In genomic region chr20:57390604-57391438, GRCh38 we compare ENCODE assay signal across 1 cellular context.
TF ChIP-seq lines count a peak whose summit lies in the region.

Gene RBM38 (plus strand): TSS chr20:57391396. CDS start chr20:57391582, 186 bp downstream.

TF ChIP-seq in HepG2, 621 proteins besides CTCF, POLR2A, EP300 and RAD21 (continued from another document and continues in another):
- TF ChIP-seq ZNF574 (CRISPR knock-in tag; IDR thresholded peaks at IDR 0.05) (no peak), IRX3 (CRISPR knock-in tag; IDR thresholded peaks at IDR 0.05; ENCODE audit: borderline replicate concordance, low read depth) (no peak), BHLHE40 (IDR thresholded peaks at IDR 0.05; ENCODE audit: low read length) (no peak), NR2F2 (IDR thresholded peaks at IDR 0.05; ENCODE audit: borderline replicate concordance, low read depth) (no peak), ZNF430 (CRISPR knock-in tag; IDR thresholded peaks at IDR 0.05) (no peak), ATF1 (CRISPR knock-in tag; IDR thresholded peaks at IDR 0.05) (no peak), ZNF343 (CRISPR knock-in tag; IDR thresholded peaks at IDR 0.05) (peak; percentile 25; the same call in 1 of the 2 replicates), SP2 (CRISPR knock-in tag; IDR thresholded peaks at IDR 0.05) (peak; percentile 15; the same call in 1 of the 2 replicates), ZNF720 (CRISPR knock-in tag; IDR thresholded peaks at IDR 0.05) (no peak), ZNF367 (CRISPR knock-in tag; IDR thresholded peaks at IDR 0.05; ENCODE audit: borderline replicate concordance) (no peak), ZBTB43 (CRISPR knock-in tag; conservative IDR thresholded peaks at IDR 0.05) (0 out of 2 replicates have a peak, but pooled peaks have one; percentile 30), CENPT (CRISPR knock-in tag; IDR thresholded peaks at IDR 0.05; ENCODE audit: low read depth) (no peak), PITX1 (CRISPR knock-in tag; IDR thresholded peaks at IDR 0.05) (no peak), TBP (CRISPR knock-in tag; IDR thresholded peaks at IDR 0.05) (no peak), ZNF691 (CRISPR knock-in tag; IDR thresholded peaks at IDR 0.05; ENCODE audit: borderline replicate concordance, low read depth) (no peak), ZMYM3 (CRISPR knock-in tag; IDR thresholded peaks at IDR 0.05) (no peak), ZNF446 (CRISPR knock-in tag; IDR thresholded peaks at IDR 0.05) (no peak), ATAD3A (CRISPR knock-in tag; IDR thresholded peaks at IDR 0.05) (no peak), NCOA1 (CRISPR knock-in tag; IDR thresholded peaks at IDR 0.05) (no peak), AHDC1 (CRISPR knock-in tag; IDR thresholded peaks at IDR 0.05; ENCODE audit: borderline replicate concordance) (no peak), ASH2L (IDR thresholded peaks at IDR 0.05; ENCODE audit: insufficient read length, low read depth, low read length) (peak; percentile 18), REPIN1 (CRISPR knock-in tag; IDR thresholded peaks at IDR 0.05; ENCODE audit: borderline replicate concordance, low read depth) (no peak), TFDP1 (CRISPR knock-in tag; IDR thresholded peaks at IDR 0.05; ENCODE audit: borderline replicate concordance) (peak; percentile 76; the same call in 1 of the 2 replicates), ZNF414 (CRISPR knock-in tag; IDR thresholded peaks at IDR 0.05) (peak; percentile 42; the same call in 1 of the 2 replicates), ZNF317 (CRISPR knock-in tag; IDR thresholded peaks at IDR 0.05) (no peak), PLSCR1 (CRISPR knock-in tag; IDR thresholded peaks at IDR 0.05; ENCODE audit: borderline replicate concordance) (no peak), TAF1 (CRISPR knock-in tag; IDR thresholded peaks at IDR 0.05) (no peak), ZNF225 (CRISPR knock-in tag; IDR thresholded peaks at IDR 0.05) (no peak), DR1 (CRISPR knock-in tag; IDR thresholded peaks at IDR 0.05) (no peak; the same call in 1 of the 2 replicates), ZNF644 (CRISPR knock-in tag; IDR thresholded peaks at IDR 0.05; ENCODE audit: low read depth) (no peak), ESRRA (CRISPR knock-in tag; IDR thresholded peaks at IDR 0.05; ENCODE audit: low read depth) (no peak), ZNF747 (CRISPR knock-in tag; IDR thresholded peaks at IDR 0.05; ENCODE audit: borderline replicate concordance) (no peak), DMAP1 (CRISPR knock-in tag; IDR thresholded peaks at IDR 0.05) (peak; percentile 22), HCFC1 (IDR thresholded peaks at IDR 0.05; ENCODE audit: low read depth, low read length) (peak; percentile 71), FIP1L1 (IDR thresholded peaks at IDR 0.05; ENCODE audit: borderline replicate concordance, insufficient read depth, low read depth, low read length) (no peak), ZNF235 (CRISPR knock-in tag; IDR thresholded peaks at IDR 0.05; ENCODE audit: borderline replicate concordance) (peak; percentile 72; the same call in 1 of the 2 replicates), ELF1 (CRISPR knock-in tag; IDR thresholded peaks at IDR 0.05) (no peak), CEBPZ (IDR thresholded peaks at IDR 0.05; ENCODE audit: low read length) (no peak), SMC3 (IDR thresholded peaks at IDR 0.05; ENCODE audit: low read length) (no peak), HOXA7 (CRISPR knock-in tag; IDR thresholded peaks at IDR 0.05) (no peak), ISX (CRISPR knock-in tag; conservative IDR thresholded peaks at IDR 0.05) (peak; percentile 72; the same call in 1 of the 2 replicates), SATB2 (CRISPR knock-in tag; IDR thresholded peaks at IDR 0.05) (0 out of 2 replicates have a peak, but pooled peaks have one; percentile 39), GATAD1 (CRISPR knock-in tag; IDR thresholded peaks at IDR 0.05) (no peak), NBN (conservative IDR thresholded peaks at IDR 0.05) (no peak), ZBTB4 (CRISPR knock-in tag; IDR thresholded peaks at IDR 0.05; ENCODE audit: borderline replicate concordance) (peak; percentile 89; the same call in 1 of the 2 replicates)
